Comparison of ENCODE assay signal across 2 cellular contexts in genomic region chr14:60668431-60669112, GRCh38.
A peak's percentile ranks its signal among the peaks of the same experiment; 100 is the strongest.
TF ChIP-seq lines count a peak whose summit lies in the region.

No MANE protein-coding gene starts in this region.

TF ChIP-seq in A549, 52 proteins besides CTCF, POLR2A, EP300 and RAD21:
- TF ChIP-seq JUNB (IDR thresholded peaks at IDR 0.05) (no peak), MAFK (IDR thresholded peaks at IDR 0.05; ENCODE audit: partially characterized antibody) (peak; percentile 94), NFE2L2 (conservative IDR thresholded peaks at IDR 0.05; ENCODE audit: low read length) (peak; percentile 95)

TF ChIP-seq in K562, 482 proteins besides CTCF, POLR2A, EP300 and RAD21 (continues in another document):
- peak; percentile 82 for TF ChIP-seq NFE2 (IDR thresholded peaks at IDR 0.05; ENCODE audit: low read depth)
- TF ChIP-seq HBP1 (CRISPR knock-in tag; IDR thresholded peaks at IDR 0.05) = no peak
- no peak for TF ChIP-seq TAF1 (IDR thresholded peaks at IDR 0.05; ENCODE audit: control insufficient read depth, extremely low read depth, insufficient read depth, low read length, severe bottlenecking)
- TF ChIP-seq SMARCE1 (IDR thresholded peaks at IDR 0.05) = no peak
- TF ChIP-seq ARHGAP35 (IDR thresholded peaks at IDR 0.05; ENCODE audit: partially characterized antibody) = no peak
- TF ChIP-seq CBX8 (IDR thresholded peaks at IDR 0.05; ENCODE audit: borderline replicate concordance, extremely low read depth, low read depth, low read length, poor library complexity, severe bottlenecking) = no peak
- no peak for TF ChIP-seq MYNN (IDR thresholded peaks at IDR 0.05)
- TF ChIP-seq MYNN (CRISPR knock-in tag; IDR thresholded peaks at IDR 0.05) = no peak
- TF ChIP-seq FOS (IDR thresholded peaks at IDR 0.05; ENCODE audit: extremely low read depth, insufficient read length) = no peak
- no peak for TF ChIP-seq ZNF175 (CRISPR knock-in tag; IDR thresholded peaks at IDR 0.05; ENCODE audit: low read depth)
- no peak for TF ChIP-seq ZNF511 (CRISPR knock-in tag; IDR thresholded peaks at IDR 0.05)
- TF ChIP-seq MECOM (CRISPR knock-in tag; IDR thresholded peaks at IDR 0.05) = no peak
- TF ChIP-seq GABPB2 (CRISPR knock-in tag; conservative IDR thresholded peaks at IDR 0.05) = no peak
- no peak for TF ChIP-seq PTRF (tag; IDR thresholded peaks at IDR 0.05)
- peak; percentile 92 for TF ChIP-seq ZNF316 (IDR thresholded peaks at IDR 0.05)
- TF ChIP-seq ZBTB34 (CRISPR knock-in tag; IDR thresholded peaks at IDR 0.05) = no peak
- TF ChIP-seq ZNF212 (CRISPR knock-in tag; IDR thresholded peaks at IDR 0.05) = no peak
- TF ChIP-seq SRF (CRISPR knock-in tag; IDR thresholded peaks at IDR 0.05) = no peak
- TF ChIP-seq, protein P1, sequence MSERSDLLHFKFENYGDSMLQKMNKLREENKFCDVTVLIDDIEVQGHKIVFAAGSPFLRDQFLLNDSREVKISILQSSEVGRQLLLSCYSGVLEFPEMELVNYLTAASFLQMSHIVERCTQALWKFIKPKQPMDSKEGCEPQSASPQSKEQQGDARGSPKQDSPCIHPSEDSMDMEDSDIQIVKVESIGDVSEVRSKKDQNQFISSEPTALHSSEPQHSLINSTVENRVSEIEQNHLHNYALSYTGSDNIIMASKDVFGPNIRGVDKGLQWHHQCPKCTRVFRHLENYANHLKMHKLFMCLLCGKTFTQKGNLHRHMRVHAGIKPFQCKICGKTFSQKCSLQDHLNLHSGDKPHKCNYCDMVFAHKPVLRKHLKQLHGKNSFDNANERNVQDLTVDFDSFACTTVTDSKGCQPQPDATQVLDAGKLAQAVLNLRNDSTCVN (CRISPR knock-in tag; IDR thresholded peaks at IDR 0.05) = no peak
- no peak for TF ChIP-seq TEAD4 (IDR thresholded peaks at IDR 0.05; ENCODE audit: low read length)
- no peak for TF ChIP-seq TEAD4 (CRISPR knock-in tag; IDR thresholded peaks at IDR 0.05; ENCODE audit: borderline replicate concordance)
- no peak for TF ChIP-seq ZNF717 (CRISPR knock-in tag; IDR thresholded peaks at IDR 0.05)
- no peak for TF ChIP-seq HOXB6 (CRISPR knock-in tag; IDR thresholded peaks at IDR 0.05; ENCODE audit: borderline replicate concordance)
- TF ChIP-seq GABPB1 (CRISPR knock-in tag; IDR thresholded peaks at IDR 0.05) = no peak
- TF ChIP-seq RB1 (IDR thresholded peaks at IDR 0.05; ENCODE audit: low read depth) = no peak
- TF ChIP-seq MAFF (IDR thresholded peaks at IDR 0.05; ENCODE audit: low read length) = peak; percentile 85
- no peak for TF ChIP-seq NCOA2 (IDR thresholded peaks at IDR 0.05; ENCODE audit: partially characterized antibody in 2 of 2)
- no peak for TF ChIP-seq NR3C1 (CRISPR knock-in tag; IDR thresholded peaks at IDR 0.05)
- TF ChIP-seq E2F6 (IDR thresholded peaks at IDR 0.05; ENCODE audit: borderline replicate concordance in 1 of 2, extremely low read depth in 1 of 2, insufficient read depth in 1 of 2, insufficient read length in 1 of 2, low read depth in 1 of 2, low read length in 1 of 2, poor library complexity in 1 of 2, severe bottlenecking in 1 of 2) = no peak
- TF ChIP-seq NR4A1 (CRISPR knock-in tag; IDR thresholded peaks at IDR 0.05) = no peak
- TF ChIP-seq NR4A1 (tag; IDR thresholded peaks at IDR 0.05) = no peak
- TF ChIP-seq BHLHE40 (IDR thresholded peaks at IDR 0.05; ENCODE audit: low read length) = no peak
- TF ChIP-seq, protein P2, sequence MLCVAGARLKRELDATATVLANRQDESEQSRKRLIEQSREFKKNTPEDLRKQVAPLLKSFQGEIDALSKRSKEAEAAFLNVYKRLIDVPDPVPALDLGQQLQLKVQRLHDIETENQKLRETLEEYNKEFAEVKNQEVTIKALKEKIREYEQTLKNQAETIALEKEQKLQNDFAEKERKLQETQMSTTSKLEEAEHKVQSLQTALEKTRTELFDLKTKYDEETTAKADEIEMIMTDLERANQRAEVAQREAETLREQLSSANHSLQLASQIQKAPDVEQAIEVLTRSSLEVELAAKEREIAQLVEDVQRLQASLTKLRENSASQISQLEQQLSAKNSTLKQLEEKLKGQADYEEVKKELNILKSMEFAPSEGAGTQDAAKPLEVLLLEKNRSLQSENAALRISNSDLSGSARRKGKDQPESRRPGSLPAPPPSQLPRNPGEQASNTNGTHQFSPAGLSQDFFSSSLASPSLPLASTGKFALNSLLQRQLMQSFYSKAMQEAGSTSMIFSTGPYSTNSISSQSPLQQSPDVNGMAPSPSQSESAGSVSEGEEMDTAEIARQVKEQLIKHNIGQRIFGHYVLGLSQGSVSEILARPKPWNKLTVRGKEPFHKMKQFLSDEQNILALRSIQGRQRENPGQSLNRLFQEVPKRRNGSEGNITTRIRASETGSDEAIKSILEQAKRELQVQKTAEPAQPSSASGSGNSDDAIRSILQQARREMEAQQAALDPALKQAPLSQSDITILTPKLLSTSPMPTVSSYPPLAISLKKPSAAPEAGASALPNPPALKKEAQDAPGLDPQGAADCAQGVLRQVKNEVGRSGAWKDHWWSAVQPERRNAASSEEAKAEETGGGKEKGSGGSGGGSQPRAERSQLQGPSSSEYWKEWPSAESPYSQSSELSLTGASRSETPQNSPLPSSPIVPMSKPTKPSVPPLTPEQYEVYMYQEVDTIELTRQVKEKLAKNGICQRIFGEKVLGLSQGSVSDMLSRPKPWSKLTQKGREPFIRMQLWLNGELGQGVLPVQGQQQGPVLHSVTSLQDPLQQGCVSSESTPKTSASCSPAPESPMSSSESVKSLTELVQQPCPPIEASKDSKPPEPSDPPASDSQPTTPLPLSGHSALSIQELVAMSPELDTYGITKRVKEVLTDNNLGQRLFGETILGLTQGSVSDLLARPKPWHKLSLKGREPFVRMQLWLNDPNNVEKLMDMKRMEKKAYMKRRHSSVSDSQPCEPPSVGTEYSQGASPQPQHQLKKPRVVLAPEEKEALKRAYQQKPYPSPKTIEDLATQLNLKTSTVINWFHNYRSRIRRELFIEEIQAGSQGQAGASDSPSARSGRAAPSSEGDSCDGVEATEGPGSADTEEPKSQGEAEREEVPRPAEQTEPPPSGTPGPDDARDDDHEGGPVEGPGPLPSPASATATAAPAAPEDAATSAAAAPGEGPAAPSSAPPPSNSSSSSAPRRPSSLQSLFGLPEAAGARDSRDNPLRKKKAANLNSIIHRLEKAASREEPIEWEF (CRISPR knock-in tag; IDR thresholded peaks at IDR 0.05) = no peak
- TF ChIP-seq CEBPB (tag; IDR thresholded peaks at IDR 0.05) = peak; percentile 37; the same call in 1 of the 2 replicates
- no peak for TF ChIP-seq SFPQ (IDR thresholded peaks at IDR 0.05; ENCODE audit: low read depth, low read length)
- no peak for TF ChIP-seq ZNF133 (CRISPR knock-in tag; IDR thresholded peaks at IDR 0.05)
- TF ChIP-seq, protein P3, sequence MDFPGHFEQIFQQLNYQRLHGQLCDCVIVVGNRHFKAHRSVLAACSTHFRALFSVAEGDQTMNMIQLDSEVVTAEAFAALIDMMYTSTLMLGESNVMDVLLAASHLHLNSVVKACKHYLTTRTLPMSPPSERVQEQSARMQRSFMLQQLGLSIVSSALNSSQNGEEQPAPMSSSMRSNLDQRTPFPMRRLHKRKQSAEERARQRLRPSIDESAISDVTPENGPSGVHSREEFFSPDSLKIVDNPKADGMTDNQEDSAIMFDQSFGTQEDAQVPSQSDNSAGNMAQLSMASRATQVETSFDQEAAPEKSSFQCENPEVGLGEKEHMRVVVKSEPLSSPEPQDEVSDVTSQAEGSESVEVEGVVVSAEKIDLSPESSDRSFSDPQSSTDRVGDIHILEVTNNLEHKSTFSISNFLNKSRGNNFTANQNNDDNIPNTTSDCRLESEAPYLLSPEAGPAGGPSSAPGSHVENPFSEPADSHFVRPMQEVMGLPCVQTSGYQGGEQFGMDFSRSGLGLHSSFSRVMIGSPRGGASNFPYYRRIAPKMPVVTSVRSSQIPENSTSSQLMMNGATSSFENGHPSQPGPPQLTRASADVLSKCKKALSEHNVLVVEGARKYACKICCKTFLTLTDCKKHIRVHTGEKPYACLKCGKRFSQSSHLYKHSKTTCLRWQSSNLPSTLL (IDR thresholded peaks at IDR 0.05) = no peak
- TF ChIP-seq HCFC1 (IDR thresholded peaks at IDR 0.05; ENCODE audit: low read depth, low read length) = no peak
- TF ChIP-seq, protein P4, sequence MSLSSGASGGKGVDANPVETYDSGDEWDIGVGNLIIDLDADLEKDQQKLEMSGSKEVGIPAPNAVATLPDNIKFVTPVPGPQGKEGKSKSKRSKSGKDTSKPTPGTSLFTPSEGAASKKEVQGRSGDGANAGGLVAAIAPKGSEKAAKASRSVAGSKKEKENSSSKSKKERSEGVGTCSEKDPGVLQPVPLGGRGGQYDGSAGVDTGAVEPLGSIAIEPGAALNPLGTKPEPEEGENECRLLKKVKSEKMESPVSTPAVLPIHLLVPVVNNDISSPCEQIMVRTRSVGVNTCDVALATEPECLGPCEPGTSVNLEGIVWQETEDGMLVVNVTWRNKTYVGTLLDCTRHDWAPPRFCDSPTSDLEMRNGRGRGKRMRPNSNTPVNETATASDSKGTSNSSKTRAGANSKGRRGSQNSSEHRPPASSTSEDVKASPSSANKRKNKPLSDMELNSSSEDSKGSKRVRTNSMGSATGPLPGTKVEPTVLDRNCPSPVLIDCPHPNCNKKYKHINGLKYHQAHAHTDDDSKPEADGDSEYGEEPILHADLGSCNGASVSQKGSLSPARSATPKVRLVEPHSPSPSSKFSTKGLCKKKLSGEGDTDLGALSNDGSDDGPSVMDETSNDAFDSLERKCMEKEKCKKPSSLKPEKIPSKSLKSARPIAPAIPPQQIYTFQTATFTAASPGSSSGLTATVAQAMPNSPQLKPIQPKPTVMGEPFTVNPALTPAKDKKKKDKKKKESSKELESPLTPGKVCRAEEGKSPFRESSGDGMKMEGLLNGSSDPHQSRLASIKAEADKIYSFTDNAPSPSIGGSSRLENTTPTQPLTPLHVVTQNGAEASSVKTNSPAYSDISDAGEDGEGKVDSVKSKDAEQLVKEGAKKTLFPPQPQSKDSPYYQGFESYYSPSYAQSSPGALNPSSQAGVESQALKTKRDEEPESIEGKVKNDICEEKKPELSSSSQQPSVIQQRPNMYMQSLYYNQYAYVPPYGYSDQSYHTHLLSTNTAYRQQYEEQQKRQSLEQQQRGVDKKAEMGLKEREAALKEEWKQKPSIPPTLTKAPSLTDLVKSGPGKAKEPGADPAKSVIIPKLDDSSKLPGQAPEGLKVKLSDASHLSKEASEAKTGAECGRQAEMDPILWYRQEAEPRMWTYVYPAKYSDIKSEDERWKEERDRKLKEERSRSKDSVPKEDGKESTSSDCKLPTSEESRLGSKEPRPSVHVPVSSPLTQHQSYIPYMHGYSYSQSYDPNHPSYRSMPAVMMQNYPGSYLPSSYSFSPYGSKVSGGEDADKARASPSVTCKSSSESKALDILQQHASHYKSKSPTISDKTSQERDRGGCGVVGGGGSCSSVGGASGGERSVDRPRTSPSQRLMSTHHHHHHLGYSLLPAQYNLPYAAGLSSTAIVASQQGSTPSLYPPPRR (CRISPR knock-in tag; IDR thresholded peaks at IDR 0.05; ENCODE audit: borderline replicate concordance) = no peak
- no peak for TF ChIP-seq ZNF408 (CRISPR knock-in tag; IDR thresholded peaks at IDR 0.05; ENCODE audit: low read depth)
- peak; percentile 83 for TF ChIP-seq C11orf30 (IDR thresholded peaks at IDR 0.05; ENCODE audit: low read depth)
- no peak for TF ChIP-seq HNRNPH1 (optimal IDR thresholded peaks at IDR 0.05; ENCODE audit: low read depth, low read length)
- TF ChIP-seq, protein P5, sequence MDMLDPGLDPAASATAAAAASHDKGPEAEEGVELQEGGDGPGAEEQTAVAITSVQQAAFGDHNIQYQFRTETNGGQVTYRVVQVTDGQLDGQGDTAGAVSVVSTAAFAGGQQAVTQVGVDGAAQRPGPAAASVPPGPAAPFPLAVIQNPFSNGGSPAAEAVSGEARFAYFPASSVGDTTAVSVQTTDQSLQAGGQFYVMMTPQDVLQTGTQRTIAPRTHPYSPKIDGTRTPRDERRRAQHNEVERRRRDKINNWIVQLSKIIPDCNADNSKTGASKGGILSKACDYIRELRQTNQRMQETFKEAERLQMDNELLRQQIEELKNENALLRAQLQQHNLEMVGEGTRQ (CRISPR knock-in tag; IDR thresholded peaks at IDR 0.05) = no peak
